In genomic region chr15:62658498-62658897, GRCh38 we compare ENCODE assay signal across 11 cellular contexts.
DNase-seq lines count a peak whose midpoint lies in the region; ATAC-seq, FAIRE-seq and TF ChIP-seq lines count a peak whose summit lies in the region.
"Had no signal": no experiment of that assay in that cellular context is flagged by ENCODE, and none has a peak within 500 bp of the region (broad histone marks: within the 10 kb centered on the region; RNA-seq: fewer than 3 reads in every experiment).

No MANE protein-coding gene starts in this region.

- no peak overlapping the region for H3K4me3 ChIP-seq in stomach

- peak; percentile 67 for ATAC-seq in HG02759 (IDR thresholded peaks at IDR 0.05; ENCODE audit: unreplicated experiment)
- peak; percentile 32 for ATAC-seq in omental fat pad (ENCODE audit: low FRiP score)
- ATAC-seq in HG03139 (IDR thresholded peaks at IDR 0.05; ENCODE audit: unreplicated experiment): no peak
- ATAC-seq in activated CD4-positive, CD25-positive, alpha-beta regulatory T cell treated with anti-CD3 and anti-CD28 coated beads, Interleukin-2, amount 50 U/mL, for 24 hours: no peak

- H3K27me3 ChIP-seq in stomach: no peaks in the 10 kb centered on the region

- H3K4me1 ChIP-seq in stomach: no peaks in the 10 kb centered on the region

- TF ChIP-seq CTCF in omental fat pad (IDR thresholded peaks at IDR 0.05) (no peak), stomach (IDR thresholded peaks at IDR 0.05) (no peak)

- no peak for TF ChIP-seq EP300 in stomach (IDR thresholded peaks at IDR 0.05)

- 69 to 81% (median 70%) methylated on average over 11 of the region's 11 CpGs for WGBS in stomach, 5 donors

- DNase-seq in GM18507 (ENCODE audit: extremely low spot score, insufficient read length, low read depth): peak; percentile 12
- peak; percentile 25 for DNase-seq in UCSD-AML1 (lab: John Stamatoyannopoulos, UW; ENCODE audit: unreplicated experiment)
- DNase-seq in omental fat pad (ENCODE audit: low spot score): no peak
- DNase-seq in stomach: no peak
- DNase-seq: activated T-cell treated with anti-CD3 and anti-CD28 coated beads, Interleukin-2, amount 50 U/mL, for 24 hours; cortex of kidney; HCEC 1CT had no signal

- TF ChIP-seq POLR2A in stomach (IDR thresholded peaks at IDR 0.05): no peak

- H3K9me3 ChIP-seq in stomach: no peaks in the 10 kb centered on the region

- FAIRE-seq in GM18507 (lab: Jason Lieb, UNC): peak; percentile 80
- FAIRE-seq: G401.6 had no signal

- intact Hi-C loops in stomach (cut with DNase I; ENCODE audit: low total_unique reads): no loop called here

- H3K36me3 ChIP-seq in stomach: peaks cover 0 to 47% (median 41%) of the 10 kb centered on the region in 4 donors

- no peak overlapping the region for H3K27ac ChIP-seq in stomach

Comparison
In these comparisons a context has a peak if more than half of its experiments do, and no peak if none do; other contexts are left out.
1. DNase-seq: peak in GM18507 (single experiment) and UCSD-AML1 (single experiment); none in omental fat pad (single experiment) and stomach (single experiment).
2. ATAC-seq: peak in HG02759 (single experiment) and omental fat pad (single experiment); none in HG03139 (single experiment) and activated CD4-positive, CD25-positive, alpha-beta regulatory T cell treated with anti-CD3 and anti-CD28 coated beads, Interleukin-2, amount 50 U/mL, for 24 hours (0 of 2).